ENCODE assay signal across 15 cellular contexts in the genomic region with DNA sequence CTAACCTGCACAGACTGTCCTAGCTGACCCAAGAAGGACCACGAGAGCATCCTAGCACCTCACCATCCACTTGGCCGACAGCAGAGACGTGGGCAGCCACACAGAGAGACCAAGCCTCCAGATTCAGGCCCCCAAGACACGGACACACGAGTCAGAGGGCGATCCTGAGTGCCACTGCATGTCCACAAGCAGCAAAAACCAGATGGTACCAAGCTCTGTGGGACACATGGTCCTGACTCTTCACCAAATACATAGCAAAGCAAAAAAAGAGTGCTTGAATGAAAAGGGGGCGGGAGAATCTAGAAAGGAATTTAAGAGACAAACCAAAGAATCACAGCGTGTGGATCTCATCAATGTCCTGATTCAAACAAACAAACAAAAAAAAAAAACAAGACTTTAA. TPM values are rescaled to one million over a fixed set of nuclear protein-coding genes. Genes with fewer than 3 reads are reported as not detected.
DNase-seq lines count a peak whose midpoint lies in the region; ATAC-seq and TF ChIP-seq lines count a peak whose summit lies in the region.
"Had no signal": no experiment of that assay in that cellular context is flagged by ENCODE, and none has a peak within 500 bp of the region (broad histone marks: within the 10 kb centered on the region; RNA-seq: fewer than 3 reads in every experiment).

No MANE protein-coding gene starts in this region.

- peaks cover 81% of the 10 kb centered on the region for H3K79me2 ChIP-seq in Karpas-422 (ENCODE audit: low read length)

- CTCF ChIA-PET in MCF 10A (lab: Yijun Ruan, JAX), result interaction anchor here (3.0 kb wide), 1 partner anchor 16 kb away, joined by 12 read pairs; no protein-coding TSS in a partner anchor

- no TSS peak for BruUV-seq in MCF 10A (replicated peaks; lab: Mats Ljungman, UMichigan)

- H3K27me3 Mint-ChIP-seq in MCF 10A (ENCODE audit: insufficient read depth, unreplicated experiment), result no peaks in the 10 kb centered on the region
- H3K27me3 Mint-ChIP-seq in nephron progenitor cell (ENCODE audit: low read depth, poor library complexity), result no peaks in the 10 kb centered on the region
- no peaks in the 10 kb centered on the region for H3K27me3 Mint-ChIP-seq in type B pancreatic cell

- no peak overlapping the region for H2AFZ ChIP-seq in Karpas-422 (ENCODE audit: low read length)

- ATAC-seq in HG02610 (IDR thresholded peaks at IDR 0.05; ENCODE audit: unreplicated experiment), result no peak
- ATAC-seq: mucosa of descending colon; stimulated activated effector memory CD8-positive, alpha-beta T cell treated with anti-CD3 and anti-CD28 coated beads, Interleukin-12 subunit alpha, Interleukin-12 subunit beta, amount 100 ng/mL, for 72 hours had no signal

- WGBS in lower leg skin, 2 donors, result 76 to 78% methylated on average over 8 of the region's 8 CpGs

- H3K9ac ChIP-seq in Karpas-422 (ENCODE audit: low read length), result no peak overlapping the region
- H3K9ac ChIP-seq: KMS-11 had no signal

- H3K9me2 ChIP-seq in Karpas-422 (replicated peaks; ENCODE audit: insufficient read depth, low read length), result no peaks in the 10 kb centered on the region

- H3K27me3 ChIP-seq in breast epithelium (no peaks in the 10 kb centered on the region), Karpas-422 (ENCODE audit: low read length) (no peaks in the 10 kb centered on the region)

- DNase-seq in breast epithelium (ENCODE audit: low spot score in 2 of 2) (no peak), MCF 10A (ENCODE audit: unreplicated experiment) (no peak), nephron progenitor cell (no peak), type B pancreatic cell (ENCODE audit: extremely low spot score, unreplicated experiment) (no peak), lower leg skin (ENCODE audit: low spot score in 2 of 2) (no peak), Karpas-422 (no peak)
- DNase-seq: amniotic stem cell; NCI-H1436 treated with DMSO at 0.1 percent for 48 hours; NCI-H526; stimulated activated CD4-positive, alpha-beta T cell treated with anti-CD3 and anti-CD28 coated beads, Interleukin-4, amount 100 ng/mL, for 4 hours had no signal

- H3K36me3 ChIP-seq in breast epithelium, result no peaks in the 10 kb centered on the region
- H3K36me3 ChIP-seq in Karpas-422 (ENCODE audit: insufficient read depth, low read length), result no peaks in the 10 kb centered on the region

- peaks cover 53% of the 10 kb centered on the region for H3K4me1 Mint-ChIP-seq in MCF 10A (ENCODE audit: insufficient read depth, unreplicated experiment)
- H3K4me1 Mint-ChIP-seq in nephron progenitor cell, result peaks cover 64% of the 10 kb centered on the region
- H3K4me1 Mint-ChIP-seq in type B pancreatic cell (ENCODE audit: unreplicated experiment), result peaks cover 39% of the 10 kb centered on the region

- intact Hi-C loops in breast epithelium (cut with DNase I; ENCODE audit: low total_unique reads) (no loop called here), MCF 10A (cut with micrococcal nuclease) (no loop called here), lower leg skin (cut with DNase I; ENCODE audit: low total_unique reads) (no loop called here)

- H3K4me1 ChIP-seq in breast epithelium (peaks cover 35 to 70% of the 10 kb centered on the region in 2 donors), Karpas-422 (ENCODE audit: low read length) (no peaks in the 10 kb centered on the region)

- peaks cover 5% of the 10 kb centered on the region for H3K36me3 Mint-ChIP-seq in MCF 10A (ENCODE audit: insufficient read depth, unreplicated experiment)
- peaks cover 29% of the 10 kb centered on the region for H3K36me3 Mint-ChIP-seq in nephron progenitor cell (ENCODE audit: low read depth)
- H3K36me3 Mint-ChIP-seq in type B pancreatic cell, result peaks cover 13% of the 10 kb centered on the region

- TF ChIP-seq CTCF in breast epithelium (IDR thresholded peaks at IDR 0.05) (no peak), MCF 10A (IDR thresholded peaks at IDR 0.05; ENCODE audit: unreplicated experiment) (no peak), nephron progenitor cell (IDR thresholded peaks at IDR 0.05) (no peak), type B pancreatic cell (conservative IDR thresholded peaks at IDR 0.05) (no peak), lower leg skin (IDR thresholded peaks at IDR 0.05) (no peak)

- H3K9me3 Mint-ChIP-seq in MCF 10A (ENCODE audit: unreplicated experiment), result no peaks in the 10 kb centered on the region
- no peaks in the 10 kb centered on the region for H3K9me3 Mint-ChIP-seq in nephron progenitor cell
- no peaks in the 10 kb centered on the region for H3K9me3 Mint-ChIP-seq in type B pancreatic cell
- H3K9me3 Mint-ChIP-seq: stimulated activated effector memory CD8-positive, alpha-beta T cell treated with anti-CD3 and anti-CD28 coated beads, Interleukin-12 subunit alpha, Interleukin-12 subunit beta, amount 100 ng/mL, for 72 hours had no signal

- peak overlapping the region; percentile 79 to 85 for H3K27ac ChIP-seq in breast epithelium
- H3K27ac ChIP-seq in cingulate gyrus (ENCODE audit: low read depth, low read length), result peak overlapping the region; percentile 47
- no peak overlapping the region for H3K27ac ChIP-seq in Karpas-422 (ENCODE audit: low read length)
- H3K27ac ChIP-seq: KMS-11 had no signal

- no peak overlapping the region for H3K27ac Mint-ChIP-seq in MCF 10A (ENCODE audit: low read depth, unreplicated experiment)
- H3K27ac Mint-ChIP-seq in nephron progenitor cell, result peak overlapping the region; percentile 78
- peak overlapping the region; percentile 30 for H3K27ac Mint-ChIP-seq in type B pancreatic cell

- H3K4me2 ChIP-seq in Karpas-422 (ENCODE audit: low read depth, low read length, poor library complexity, severe bottlenecking), result no peak overlapping the region
- H3K4me2 ChIP-seq: KMS-11 had no signal

- no peak for TF ChIP-seq POLR2A in breast epithelium (IDR thresholded peaks at IDR 0.05)
- no peak for TF ChIP-seq POLR2A in lower leg skin (IDR thresholded peaks at IDR 0.05)

- no peak overlapping the region for H3K4me3 Mint-ChIP-seq in MCF 10A (ENCODE audit: unreplicated experiment)
- H3K4me3 Mint-ChIP-seq in nephron progenitor cell, result no peak overlapping the region
- H3K4me3 Mint-ChIP-seq in type B pancreatic cell, result no peak overlapping the region
- H3K4me3 Mint-ChIP-seq: stimulated activated effector memory CD8-positive, alpha-beta T cell treated with anti-CD3 and anti-CD28 coated beads, Interleukin-12 subunit alpha, Interleukin-12 subunit beta, amount 100 ng/mL, for 72 hours had no signal

- no peak overlapping the region for H3K4me3 ChIP-seq in breast epithelium
- H3K4me3 ChIP-seq in lower leg skin (ENCODE audit: low read depth, poor library complexity, severe bottlenecking), result no peak overlapping the region
- no peak overlapping the region for H3K4me3 ChIP-seq in Karpas-422 (ENCODE audit: low read length)
- H3K4me3 ChIP-seq: mucosa of descending colon had no signal

- H4K20me1 ChIP-seq in Karpas-422 (ENCODE audit: insufficient read depth, low read depth, low read length), result peaks cover 14% of the 10 kb centered on the region

- H3K9me3 ChIP-seq in breast epithelium, result no peaks in the 10 kb centered on the region
- H3K9me3 ChIP-seq in Karpas-422 (ENCODE audit: low read length), result no peaks in the 10 kb centered on the region
- H3K9me3 ChIP-seq: mucosa of descending colon had no signal

- POLR2A ChIA-PET in MCF 10A (lab: Yijun Ruan, JAX), result no interaction called here

RNA-seq across cellular contexts. Expression of a gene that starts 45.2 kb away (rescaled TPM):
- total RNA-seq in breast epithelium (10 to 100 TPM; 13.6 to 16.4 (median 13.8) TPM), MCF 10A (2022) (53.9 and 59.0 TPM in 2 replicates), type B pancreatic cell (ENCODE audit: low replicate concordance) (51.3 and 106 TPM in 2 replicates), lower leg skin (10 to 100 TPM; 16.9 to 25.8 (median 24.3) TPM)
- 9.3 and 19.5 TPM in 2 replicates for total RNA-seq in Karpas-422 (2014; rRNA removed; shearing (Covaris generic); ENCODE audit: low replicate concordance)
